In genomic region chr3:16086690-16087089, GRCh38 we compare ENCODE assay signal across 23 cellular contexts.
"Had no signal": no experiment of that assay in that cellular context is flagged by ENCODE, and none has a peak within 500 bp of the region (broad histone marks: within the 10 kb centered on the region; RNA-seq: fewer than 3 reads in every experiment).

No MANE protein-coding gene starts in this region.

- H3K4me3 ChIP-seq: ascending aorta, pancreas, right atrium auricular region, tibial nerve had no signal

- H3K9me3 ChIP-seq: pancreas, psoas muscle had no signal

- H3K27me3 Mint-ChIP-seq: dendritic cell treated with granulocyte-macrophage colony-stimulating factor and Interleukin-4, amounts not matched to agents 40 ng/mL and 50 ng/mL, for 4 days had no signal

- DNase-seq: activated CD4-positive, alpha-beta T cell treated with anti-CD3 and anti-CD28 coated beads, Interleukin-2, amount 10 ng/mL, durations not matched to agents 7 days and 5 days; activated CD8-positive, alpha-beta memory T cell treated with anti-CD3 and anti-CD28 coated beads, Interleukin-2, amount 10 ng/mL, durations not matched to agents 7 days and 5 days; activated CD8-positive, alpha-beta T cell treated with anti-CD3 and anti-CD28 coated beads for 36 hours; activated gamma-delta T cell treated with Interleukin-2 at 50 U/mL for 16 hours; effector memory CD4-positive, alpha-beta T cell; foreskin melanocyte; left cardiac atrium; naive thymus-derived CD4-positive, alpha-beta T cell; pancreas; psoas muscle; stimulated activated CD4-positive, alpha-beta T cell treated with anti-CD3 and anti-CD28 coated beads, Interleukin-12 subunit alpha, Interleukin-12 subunit beta, amount 100 ng/mL, for 4 hours; stimulated activated CD4-positive, alpha-beta T cell treated with anti-CD3 and anti-CD28 coated beads, Interleukin-4, amount 100 ng/mL, for 4 hours; stimulated activated naive CD8-positive, alpha-beta T cell treated with anti-CD3 and anti-CD28 coated beads, Interleukin-15, Interleukin-2, amounts not matched to agents 100 U/mL and 50 U/mL, for 24 hours had no signal

- H3K4me3 Mint-ChIP-seq: activated CD4-positive, alpha-beta T cell treated with anti-CD3 and anti-CD28 coated beads, Interleukin-2, amount 10 ng/mL, durations not matched to agents 7 days and 5 days; activated CD8-positive, alpha-beta memory T cell treated with anti-CD3 and anti-CD28 coated beads, Interleukin-2, amount 10 ng/mL, durations not matched to agents 7 days and 5 days; activated CD8-positive, alpha-beta T cell treated with anti-CD3 and anti-CD28 coated beads for 36 hours; activated naive CD4-positive, alpha-beta T cell treated with anti-CD3 and anti-CD28 coated beads, Interleukin-2, amount 50 U/mL, for 24 hours; activated T-helper 1 cell treated with anti-CD3 and anti-CD28 coated beads, Interleukin-12 subunit alpha, Interleukin-12 subunit beta, Interleukin-2, Interleukin-4 antibody, amounts not matched to agents 30 ng/mL and 10 ng/mL and 1 ng/mL, durations not matched to agents 14 hours and 24 hours and 36 hours; dendritic cell treated with granulocyte-macrophage colony-stimulating factor and Interleukin-4, amounts not matched to agents 40 ng/mL and 50 ng/mL, for 4 days; memory B cell; naive thymus-derived CD4-positive, alpha-beta T cell had no signal

- FAIRE-seq: bronchial epithelial cell, endothelial cell of umbilical vein, islet of Langerhans, pancreas had no signal

- H3K36me3 ChIP-seq: ascending aorta, pancreas, right atrium auricular region had no signal

- H3K27me3 ChIP-seq: ascending aorta, pancreas, right atrium auricular region, tibial nerve had no signal

- H3K27ac ChIP-seq: pancreas had no signal

- H3K4me1 Mint-ChIP-seq: activated CD4-positive, alpha-beta T cell treated with anti-CD3 and anti-CD28 coated beads, Interleukin-2, amount 10 ng/mL, durations not matched to agents 7 days and 5 days; activated CD8-positive, alpha-beta memory T cell treated with anti-CD3 and anti-CD28 coated beads, Interleukin-2, amount 10 ng/mL, durations not matched to agents 7 days and 5 days; activated naive CD4-positive, alpha-beta T cell treated with anti-CD3 and anti-CD28 coated beads, Interleukin-2, amount 50 U/mL, for 24 hours; memory B cell had no signal

- H3K27ac Mint-ChIP-seq: activated CD4-positive, alpha-beta T cell treated with anti-CD3 and anti-CD28 coated beads, Interleukin-2, amount 10 ng/mL, durations not matched to agents 7 days and 5 days; activated CD8-positive, alpha-beta memory T cell treated with anti-CD3 and anti-CD28 coated beads, Interleukin-2, amount 10 ng/mL, durations not matched to agents 7 days and 5 days; activated CD8-positive, alpha-beta T cell treated with anti-CD3 and anti-CD28 coated beads for 36 hours; activated naive CD4-positive, alpha-beta T cell treated with anti-CD3 and anti-CD28 coated beads, Interleukin-2, amount 50 U/mL, for 24 hours; activated T-helper 1 cell treated with anti-CD3 and anti-CD28 coated beads, Interleukin-12 subunit alpha, Interleukin-12 subunit beta, Interleukin-2, Interleukin-4 antibody, amounts not matched to agents 30 ng/mL and 10 ng/mL and 1 ng/mL, durations not matched to agents 14 hours and 24 hours and 36 hours; dendritic cell treated with granulocyte-macrophage colony-stimulating factor and Interleukin-4, amounts not matched to agents 40 ng/mL and 50 ng/mL, for 4 days; memory B cell; naive thymus-derived CD4-positive, alpha-beta T cell had no signal

- H3K4me1 ChIP-seq: pancreas had no signal
